In the genomic region with DNA sequence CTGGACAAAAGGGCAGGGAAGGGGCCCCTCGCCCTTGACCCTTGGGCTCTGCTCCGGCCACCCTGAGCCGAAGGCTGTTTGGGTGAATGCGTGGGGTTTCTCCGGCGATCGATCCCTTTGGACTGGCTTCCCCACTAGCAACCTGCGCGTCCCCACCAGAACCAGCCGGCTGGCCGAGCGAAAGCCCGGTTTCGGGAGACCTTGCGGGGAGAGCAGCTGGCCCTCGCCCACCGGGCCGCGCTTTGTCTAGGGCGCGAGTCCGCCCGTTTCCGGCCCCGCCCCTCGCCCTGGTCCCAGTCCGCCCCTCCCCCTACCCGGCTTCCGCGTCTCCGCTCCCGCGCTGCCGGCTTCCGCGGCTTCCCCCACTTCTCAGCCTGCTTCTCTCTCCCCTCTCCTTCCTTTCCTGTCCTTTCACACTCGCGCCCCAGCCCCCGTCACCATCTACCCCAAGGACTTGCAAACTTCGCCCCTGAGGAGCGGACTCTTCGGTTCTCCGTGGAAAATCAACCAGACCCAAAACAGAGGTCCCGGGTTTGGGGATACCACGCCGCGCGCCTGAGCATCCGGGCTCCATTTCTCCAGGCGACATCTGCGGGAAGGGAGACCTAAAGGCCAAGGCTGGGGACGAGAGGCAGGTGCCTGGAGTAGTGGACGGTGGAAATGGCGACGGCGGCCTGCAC, we compare ENCODE assay signal across 8 cellular contexts. TPM values are rescaled to one million over a fixed set of nuclear protein-coding genes. Genes with fewer than 3 reads are reported as not detected.
DNase-seq lines count a peak whose midpoint lies in the region; ATAC-seq, FAIRE-seq and TF ChIP-seq lines count a peak whose summit lies in the region.

No MANE protein-coding gene starts in this region.

- H3K4ac ChIP-seq in H9 (ENCODE audit: low read depth, low read length) = no peak overlapping the region

- peaks cover 24 to 34% of the 10 kb centered on the region in 2 experiments for H3K4me1 Mint-ChIP-seq in H9
- H3K4me1 Mint-ChIP-seq in activated CD8-positive, alpha-beta T cell treated with anti-CD3 and anti-CD28 coated beads for 36 hours (ENCODE audit: low read depth) = peaks cover 20% of the 10 kb centered on the region

- H3K27me3 ChIP-seq in H9 (ENCODE audit: insufficient read depth, low read length) (peaks cover 85% of the 10 kb centered on the region), small intestine (ENCODE audit: control insufficient read depth in 2 of 2, insufficient read depth in 2 of 2, low read length in 2 of 2) (peaks cover 14 to 44% of the 10 kb centered on the region in 2 donors)

- H2BK5ac ChIP-seq in H9 (ENCODE audit: insufficient read length, low read length) = no peak overlapping the region

- H3K56ac ChIP-seq in H9 (ENCODE audit: insufficient read length, low read depth, low read length) = no peak overlapping the region

- DNase-seq in ACHN (peak; percentile 16), H9 (peak; percentile 86), small intestine (peak; percentile 24), COLO829 (ENCODE audit: low spot score) (no peak)
- DNase-seq in activated CD8-positive, alpha-beta T cell treated with anti-CD3 and anti-CD28 coated beads for 36 hours = peak; percentile 64

- H2BK12ac ChIP-seq in H9 (ENCODE audit: insufficient read length, low read depth, low read length) = no peak overlapping the region

- no peaks in the 10 kb centered on the region for H3K36me3 ChIP-seq in small intestine (ENCODE audit: control insufficient read depth in 2 of 2, insufficient read depth in 2 of 2, low read length in 2 of 2)

- FAIRE-seq in small intestine (lab: Jason Lieb, UNC) = no peak

- no peaks in the 10 kb centered on the region; a peak in 1 of 7 replicates for H3K36me3 Mint-ChIP-seq in H9 (ENCODE audit: insufficient read depth in 1 of 3, low read depth in 3 of 3)
- H3K36me3 Mint-ChIP-seq in activated CD8-positive, alpha-beta T cell treated with anti-CD3 and anti-CD28 coated beads for 36 hours (ENCODE audit: low read depth) = no peaks in the 10 kb centered on the region

- H3K9ac ChIP-seq in H9 (ENCODE audit: extremely low read depth, insufficient read length, low read length) = no peak overlapping the region

- H3K9me3 Mint-ChIP-seq in H9 = peaks cover 0 to 20% of the 10 kb centered on the region in 2 experiments; a peak in 2 of 5 replicates
- H3K9me3 Mint-ChIP-seq in activated CD8-positive, alpha-beta T cell treated with anti-CD3 and anti-CD28 coated beads for 36 hours = no peaks in the 10 kb centered on the region

- H3K4me3 ChIP-seq in iPS-11a (ENCODE audit: low read depth, low read length) (peak overlapping the region; percentile 33), small intestine (ENCODE audit: low read depth in 1 of 2, low read length in 2 of 2) (peak overlapping the region in 1 of 2 donors; percentile 54)

- no peak overlapping the region for H3T11ph ChIP-seq in H9 (ENCODE audit: low read length)

- no peaks in the 10 kb centered on the region for H3K79me1 ChIP-seq in H9 (ENCODE audit: insufficient read depth, low read depth, low read length, poor library complexity, severe bottlenecking)

- in situ Hi-C loops in ACHN (cut with HindIII; ENCODE audit: low pct_ligation_motif_present, low pct_unique_long_range_greater_than_20kb, low sequenced_read_pairs) = no loop called here

- H3K27ac ChIP-seq in H9 (ENCODE audit: insufficient read length, low read depth, low read length) = no peak overlapping the region
- H3K27ac ChIP-seq in small intestine (ENCODE audit: low read depth in 1 of 2, low read length in 1 of 2) = no peak overlapping the region

- peaks cover 98% of the 10 kb centered on the region for H3K27me3 Mint-ChIP-seq in H9 (ENCODE audit: low read depth)
- H3K27me3 Mint-ChIP-seq in activated CD8-positive, alpha-beta T cell treated with anti-CD3 and anti-CD28 coated beads for 36 hours = peaks cover 83% of the 10 kb centered on the region

- no peak overlapping the region for H3K23ac ChIP-seq in H9 (ENCODE audit: insufficient read length, low read depth, low read length)

- no peak overlapping the region for H3K18ac ChIP-seq in H9 (ENCODE audit: insufficient read length, low read depth, low read length)

- H4K5ac ChIP-seq in H9 (ENCODE audit: insufficient read length, low read depth, low read length) = no peak overlapping the region

- H2BK15ac ChIP-seq in H9 (ENCODE audit: low read depth, low read length) = no peak overlapping the region

- WGBS in H9 (ENCODE audit: extremely low coverage, insufficient read length, low lambda C conversion rate) = no CpG with 5 or more reads among the region's 56 CpGs
- WGBS in small intestine, 3 donors = 3% methylated on average over 38 to 56 of the region's 56 CpGs

- H3K4me2 ChIP-seq in H9 (ENCODE audit: insufficient read depth, insufficient read length, low read length) = peak overlapping the region; percentile 64

- peak overlapping the region; percentile 65 to 75 for H3K4me3 Mint-ChIP-seq in H9
- H3K4me3 Mint-ChIP-seq in activated CD8-positive, alpha-beta T cell treated with anti-CD3 and anti-CD28 coated beads for 36 hours = peak overlapping the region; percentile 67

- H3K23me2 ChIP-seq in H9 (ENCODE audit: insufficient read length, low read depth, low read length, poor library complexity, severe bottlenecking) = peaks cover 4% of the 10 kb centered on the region

- H4K91ac ChIP-seq in H9 (ENCODE audit: insufficient read length, low read depth, low read length) = no peak overlapping the region

- POLR2A ChIA-PET in activated CD8-positive, alpha-beta T cell treated with anti-CD3 and anti-CD28 coated beads for 36 hours (lab: Charles Lee) = no interaction called here

- H2BK20ac ChIP-seq in H9 (ENCODE audit: low read depth, low read length, poor library complexity, severe bottlenecking) = no peak overlapping the region

- H2AFZ ChIP-seq in H9 (ENCODE audit: low read length) = no peak overlapping the region

- no peak overlapping the region for H4K8ac ChIP-seq in H9 (replicated peaks; ENCODE audit: insufficient read length, low read depth, low read length)

- TF ChIP-seq CTCF in H9 (conservative IDR thresholded peaks at IDR 0.05) = no peak
- TF ChIP-seq CTCF in activated CD8-positive, alpha-beta T cell treated with anti-CD3 and anti-CD28 coated beads for 36 hours (IDR thresholded peaks at IDR 0.05) = no peak

- H3K9me3 ChIP-seq in H9 (ENCODE audit: control insufficient read depth, low read depth, low read length) (no peaks in the 10 kb centered on the region), small intestine (ENCODE audit: control insufficient read depth, low read depth) (no peaks in the 10 kb centered on the region)

- intact Hi-C loops in activated CD8-positive, alpha-beta T cell treated with anti-CD3 and anti-CD28 coated beads for 36 hours (cut with micrococcal nuclease) = no loop called here

- no peaks in the 10 kb centered on the region for H3K79me2 ChIP-seq in H9 (ENCODE audit: insufficient read depth, low read length)

- no peak overlapping the region for H2AK5ac ChIP-seq in H9 (ENCODE audit: insufficient read length, low read length)

- H4K20me1 ChIP-seq in H9 (ENCODE audit: control insufficient read depth, insufficient read depth, insufficient read length) = peaks cover 2% of the 10 kb centered on the region

- no peak overlapping the region for H2BK120ac ChIP-seq in H9 (ENCODE audit: low read depth, low read length, poor library complexity, severe bottlenecking)

- H3K4me1 ChIP-seq in H9 (ENCODE audit: insufficient read depth, low read length) (peaks cover 3% of the 10 kb centered on the region; the same call in 1 of the 2 replicates), small intestine (ENCODE audit: control insufficient read depth in 2 of 2, insufficient read depth in 1 of 2, low read depth in 1 of 2, low read length in 1 of 2) (peaks cover 0 to 5% of the 10 kb centered on the region in 2 donors)

- H3K14ac ChIP-seq in H9 (ENCODE audit: insufficient read depth, low read length) = no peak overlapping the region

- H3K27ac Mint-ChIP-seq in H9 = no peak overlapping the region
- no peak overlapping the region for H3K27ac Mint-ChIP-seq in activated CD8-positive, alpha-beta T cell treated with anti-CD3 and anti-CD28 coated beads for 36 hours

- ATAC-seq in activated CD8-positive, alpha-beta T cell treated with anti-CD3 and anti-CD28 coated beads for 36 hours = peak; percentile 70
- ATAC-seq in HG03159 (IDR thresholded peaks at IDR 0.05; ENCODE audit: unreplicated experiment) (no peak), HG03457 (IDR thresholded peaks at IDR 0.05; ENCODE audit: unreplicated experiment) (no peak)

- CTCF ChIA-PET in activated CD8-positive, alpha-beta T cell treated with anti-CD3 and anti-CD28 coated beads for 36 hours (lab: Charles Lee) = no interaction called here

RNA-seq across cellular contexts. Expression of gene VAX2, which starts 12.7 kb away (rescaled TPM):
- total RNA-seq in H9 (2021) = not detected in 2 replicates
- not detected for total RNA-seq in activated CD8-positive, alpha-beta T cell treated with anti-CD3 and anti-CD28 coated beads for 36 hours
- polyA plus RNA-seq in small intestine = 1 to 10 TPM in 2 of 3 donors, under 1 TPM in 1; 0.39 to 1.1 (median 1.1) TPM

RNA-seq across cellular contexts. Expression of gene ATP6V1B1, which starts 48.0 kb away (rescaled TPM):
- total RNA-seq in H9 (2021) = not detected in 2 replicates
- total RNA-seq in activated CD8-positive, alpha-beta T cell treated with anti-CD3 and anti-CD28 coated beads for 36 hours = not detected
- under 1 TPM in 1 of 3 donors, not detected in 2; 0.21 TPM for polyA plus RNA-seq in small intestine

RNA-seq across cellular contexts. Expression of gene CD207, which starts 52.1 kb away (rescaled TPM):
- total RNA-seq in H9 (2021) = not detected in 2 replicates
- total RNA-seq in activated CD8-positive, alpha-beta T cell treated with anti-CD3 and anti-CD28 coated beads for 36 hours = not detected
- polyA plus RNA-seq in small intestine = under 1 TPM in 2 of 3 donors, not detected in 1; 0.10 to 0.81 TPM
